In genomic region chr9:137041134-137041533, GRCh38 we compare ENCODE assay signal across 19 cellular contexts. TPM values are rescaled to one million over a fixed set of nuclear protein-coding genes. Genes with fewer than 3 reads are reported as not detected.
"Had no signal": no experiment of that assay in that cellular context is flagged by ENCODE, and none has a peak within 500 bp of the region (broad histone marks: within the 10 kb centered on the region; RNA-seq: fewer than 3 reads in every experiment).

No MANE protein-coding gene starts in this region.

- ATAC-seq: gastroesophageal sphincter; naive thymus-derived CD8-positive, alpha-beta T cell; sciatic nerve; WTC11 had no signal

- H3K27ac ChIP-seq: colonic mucosa, epithelial cell of prostate had no signal

- H3K9me3 ChIP-seq: colonic mucosa, gastroesophageal sphincter, prostate gland had no signal

- H3K36me3 ChIP-seq: colonic mucosa had no signal

- DNase-seq: activated CD4-positive, alpha-beta T cell treated with anti-CD3 and anti-CD28 coated beads for 48 hours; activated naive CD4-positive, alpha-beta T cell treated with anti-CD3 and anti-CD28 coated beads for 36 hours; colonic mucosa; effector CD4-positive, alpha-beta T cell; mammary epithelial cell; naive thymus-derived CD8-positive, alpha-beta T cell; nucleus accumbens; stimulated activated CD4-positive, alpha-beta T cell treated with anti-CD3 and anti-CD28 coated beads, Interleukin-12 subunit alpha, Interleukin-12 subunit beta, amount 100 ng/mL, for 4 hours; stimulated activated naive CD4-positive, alpha-beta T cell treated with Interleukin-2 at 50 U/mL for 16 hours; T-helper 1 cell had no signal

- H3K27ac Mint-ChIP-seq: activated naive CD4-positive, alpha-beta T cell treated with anti-CD3 and anti-CD28 coated beads for 36 hours; activated T-helper 1 cell treated with anti-CD3 and anti-CD28 coated beads, Interleukin-12 subunit alpha, Interleukin-12 subunit beta, Interleukin-2, Interleukin-4 antibody, amounts not matched to agents 30 ng/mL and 10 ng/mL and 1 ng/mL, durations not matched to agents 14 hours and 24 hours and 36 hours; naive thymus-derived CD8-positive, alpha-beta T cell; type B pancreatic cell; WTC11 had no signal

- H3K9me3 Mint-ChIP-seq: activated naive CD4-positive, alpha-beta T cell treated with anti-CD3 and anti-CD28 coated beads for 36 hours; activated T-helper 1 cell treated with anti-CD3 and anti-CD28 coated beads, Interleukin-12 subunit alpha, Interleukin-12 subunit beta, Interleukin-2, Interleukin-4 antibody, amounts not matched to agents 30 ng/mL and 10 ng/mL and 1 ng/mL, durations not matched to agents 14 hours and 24 hours and 36 hours; naive thymus-derived CD8-positive, alpha-beta T cell; type B pancreatic cell; WTC11 had no signal

- H3K27me3 ChIP-seq: colonic mucosa, gastroesophageal sphincter had no signal

- H3K36me3 Mint-ChIP-seq: naive thymus-derived CD8-positive, alpha-beta T cell; type B pancreatic cell had no signal

- H3K4me3 ChIP-seq: colonic mucosa, prostate gland had no signal

- H3K4me3 Mint-ChIP-seq: activated naive CD4-positive, alpha-beta T cell treated with anti-CD3 and anti-CD28 coated beads for 36 hours; activated T-helper 1 cell treated with anti-CD3 and anti-CD28 coated beads, Interleukin-12 subunit alpha, Interleukin-12 subunit beta, Interleukin-2, Interleukin-4 antibody, amounts not matched to agents 30 ng/mL and 10 ng/mL and 1 ng/mL, durations not matched to agents 14 hours and 24 hours and 36 hours; naive thymus-derived CD8-positive, alpha-beta T cell; type B pancreatic cell; WTC11 had no signal

RNA-seq across cellular contexts. Expression of gene FUT7, which starts 9.2 kb away (rescaled TPM):
- total RNA-seq: activated naive CD4-positive, alpha-beta T cell treated with anti-CD3 and anti-CD28 coated beads for 36 hours; colonic mucosa; kidney epithelial cell; mammary epithelial cell; WTC11 had no signal
- polyA plus RNA-seq: mammary epithelial cell had no signal

RNA-seq across cellular contexts. Expression of gene ENTPD2, which starts 12.7 kb away (rescaled TPM):
- total RNA-seq: activated naive CD4-positive, alpha-beta T cell treated with anti-CD3 and anti-CD28 coated beads for 36 hours; activated T-helper 1 cell treated with anti-CD3 and anti-CD28 coated beads, Interleukin-12 subunit alpha, Interleukin-12 subunit beta, Interleukin-2, Interleukin-4 antibody, amounts not matched to agents 30 ng/mL and 10 ng/mL and 1 ng/mL, durations not matched to agents 14 hours and 24 hours and 36 hours; mononuclear cell; naive thymus-derived CD8-positive, alpha-beta T cell had no signal
- polyA plus RNA-seq: naive thymus-derived CD8-positive, alpha-beta T cell had no signal
